In the genomic region with DNA sequence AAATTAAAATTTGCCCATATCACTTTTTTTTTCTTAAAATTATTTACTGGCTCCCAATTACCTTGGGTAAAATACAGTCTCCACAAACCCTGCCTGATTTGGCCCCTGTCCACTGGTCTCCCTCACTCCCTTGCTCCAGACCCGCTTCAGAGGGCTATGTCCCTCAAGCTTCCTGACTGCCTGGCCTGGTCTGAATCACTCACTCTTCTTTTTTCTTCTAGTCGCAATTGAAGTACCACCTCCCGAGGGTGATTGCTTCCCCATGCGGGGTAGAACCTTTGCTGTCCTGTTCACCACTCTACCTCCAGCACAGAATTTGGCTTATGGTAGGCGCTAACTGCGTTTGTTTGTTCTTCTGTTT, we compare ENCODE assay signal across 8 cellular contexts. TPM values are rescaled to one million over a fixed set of nuclear protein-coding genes. Genes with fewer than 3 reads are reported as not detected.
DNase-seq lines count a peak whose midpoint lies in the region; ATAC-seq and TF ChIP-seq lines count a peak whose summit lies in the region.

No MANE protein-coding gene starts in this region.

- H4K20me1 ChIP-seq in OCI-LY3 (ENCODE audit: insufficient read depth, low read length) = no peaks in the 10 kb centered on the region

- H3K4me3 ChIP-seq in OCI-LY3 (ENCODE audit: low read length) = peak overlapping the region; percentile 94
- peak overlapping the region; percentile 59 for H3K4me3 ChIP-seq in ovary

- no peaks in the 10 kb centered on the region for H3K27me3 ChIP-seq in OCI-LY3 (ENCODE audit: low read depth, low read length)
- H3K27me3 ChIP-seq in ovary = no peaks in the 10 kb centered on the region

- peaks cover 27% of the 10 kb centered on the region for H3K4me1 Mint-ChIP-seq in Calu3 (ENCODE audit: low read depth, unreplicated experiment)

- no peaks in the 10 kb centered on the region for H3K27me3 Mint-ChIP-seq in Calu3 (ENCODE audit: unreplicated experiment)

- H3K4me3 Mint-ChIP-seq in Calu3 (ENCODE audit: low read depth, unreplicated experiment) = peak overlapping the region; percentile 64

- H3K9me3 Mint-ChIP-seq in Calu3 (ENCODE audit: low read depth, unreplicated experiment) = no peaks in the 10 kb centered on the region

- H3K27ac Mint-ChIP-seq in Calu3 (ENCODE audit: unreplicated experiment) = peak overlapping the region; percentile 63

- BruUV-seq in Calu3 (replicated peaks; lab: Mats Ljungman, UMichigan) = no TSS peak

- H3K79me2 ChIP-seq in OCI-LY3 (ENCODE audit: low read length) = no peaks in the 10 kb centered on the region; the same call in 1 of the 2 replicates

- intact Hi-C loops in Calu3 (cut with micrococcal nuclease; ENCODE audit: unreplicated experiment) = loop anchor here (1.0 to 10.0 kb wide), 10 partner anchors 18 to 594 kb away; a partner anchor contains a TSS
- intact Hi-C loops in ovary (cut with DNase I) = no loop called here

- ATAC-seq in GM18870 (IDR thresholded peaks at IDR 0.05; ENCODE audit: unreplicated experiment) (no peak), GM18873 (IDR thresholded peaks at IDR 0.05; ENCODE audit: low FRiP score, unreplicated experiment) (no peak)

- WGBS in ovary, 3 donors = 9 to 10% (median 10%) methylated on average over 6 of the region's 6 CpGs

- H3K9ac ChIP-seq in OCI-LY3 (ENCODE audit: low read length) = peak overlapping the region; percentile 91

- no peak for TF ChIP-seq EP300 in ovary (IDR thresholded peaks at IDR 0.05)

- no peaks in the 10 kb centered on the region for H3K36me3 ChIP-seq in OCI-LY3 (replicated peaks; ENCODE audit: low read depth, low read length)
- no peaks in the 10 kb centered on the region for H3K36me3 ChIP-seq in ovary

- no peak for TF ChIP-seq POLR2A in ovary (IDR thresholded peaks at IDR 0.05)

- DNase-seq in Calu3 (peak; percentile 97), epithelial cell of prostate (ENCODE audit: low read depth, low spot score) (no peak), ovary (no peak), SIG-M5 treated with dmso at 0.1 percent for 504 hours (lab: John Stamatoyannopoulos, UW; ENCODE audit: unreplicated experiment) (no peak), NCI-H2029 (lab: John Stamatoyannopoulos, UW) (no peak)

- no peaks in the 10 kb centered on the region for H3K9me3 ChIP-seq in OCI-LY3 (ENCODE audit: insufficient read depth, low read length)
- no peaks in the 10 kb centered on the region for H3K9me3 ChIP-seq in ovary

- H3K4me1 ChIP-seq in OCI-LY3 (ENCODE audit: low read length) (peaks cover 17% of the 10 kb centered on the region), ovary (ENCODE audit: insufficient read depth) (peaks cover 6% of the 10 kb centered on the region)

- CTCF ChIA-PET in Calu3 (lab: Charles Lee) = interaction anchor here (0.5 to 161.2 kb wide), 52 partner anchors 26 to 959 kb away, joined by 3 to 42089 read pairs (median 6); a partner anchor contains a TSS

- TF ChIP-seq CTCF in Calu3 (IDR thresholded peaks at IDR 0.05; ENCODE audit: unreplicated experiment) (no peak), OCI-LY3 (IDR thresholded peaks at IDR 0.05; ENCODE audit: low read depth, low read length) (no peak), ovary (IDR thresholded peaks at IDR 0.05) (no peak)

- peak overlapping the region; percentile 99 for H3K4me2 ChIP-seq in OCI-LY3 (ENCODE audit: low read length)

- H3K27ac ChIP-seq in OCI-LY3 (ENCODE audit: low read length) = peak overlapping the region; percentile 92
- H3K27ac ChIP-seq in epithelial cell of prostate = peak overlapping the region; percentile 81
- peak overlapping the region in 1 of 2 donors; percentile 88 for H3K27ac ChIP-seq in ovary

- H3K36me3 Mint-ChIP-seq in Calu3 (ENCODE audit: insufficient read depth, unreplicated experiment) = peaks cover 38% of the 10 kb centered on the region

- H2AFZ ChIP-seq in OCI-LY3 (ENCODE audit: low read depth, low read length) = peak overlapping the region; percentile 52

RNA-seq across cellular contexts. Expression of a gene that starts 0.6 kb away (rescaled TPM):
- 1,186 and 1,276 TPM in 2 replicates for total RNA-seq in Calu3 (2022)
- total RNA-seq in ovary = 10 to 100 TPM; 13.8 to 31.3 (median 19.6) TPM
- polyA plus RNA-seq in ovary = 10 to 100 TPM in 1 of 2 donors, 1 to 10 TPM in 1; 7.9 to 19.8 TPM

RNA-seq across cellular contexts. Expression of a gene that starts 11.4 kb away (rescaled TPM):
- total RNA-seq in Calu3 (2022) (4,829 and 4,830 TPM in 2 replicates), ovary (10 to 100 TPM; 26.1 to 66.3 (median 53.5) TPM)
- 10 to 100 TPM; 20.1 to 24.1 TPM for polyA plus RNA-seq in ovary

RNA-seq across cellular contexts. Expression of a gene that starts 20.2 kb away (rescaled TPM):
- total RNA-seq in Calu3 (2022) (1.3 and 3.2 TPM in 2 replicates), ovary (1 to 10 TPM in 5 of 7 donors, under 1 TPM in 1, not detected in 1; 0.60 to 5.1 (median 1.4) TPM)
- 1 to 10 TPM in 1 of 2 donors, not detected in 1; 1.1 TPM for polyA plus RNA-seq in ovary

RNA-seq across cellular contexts. Expression of a gene that starts 23.3 kb away (rescaled TPM):
- 51.5 and 61.1 TPM in 2 replicates for total RNA-seq in Calu3 (2022)
- 1 to 10 TPM in 6 of 7 donors, under 1 TPM in 1; 0.24 to 1.9 (median 1.3) TPM for total RNA-seq in ovary
- 1 to 10 TPM in 1 of 2 donors, under 1 TPM in 1; 0.47 to 1.6 TPM for polyA plus RNA-seq in ovary

RNA-seq across cellular contexts. Expression of a gene that starts 41.9 kb away (rescaled TPM):
- 2,121 and 2,217 TPM in 2 replicates for total RNA-seq in Calu3 (2022)
- total RNA-seq in ovary = 10 to 100 TPM; 20.2 to 51.4 (median 23.4) TPM
- 10 to 100 TPM; 33.0 to 64.9 TPM for polyA plus RNA-seq in ovary

Comparison
In these comparisons a context has a peak if more than half of its experiments do, and no peak if none do; other contexts are left out.
1. RNA of a gene that starts 0.6 kb away (total RNA-seq): 1,186 to 1,276 TPM in Calu3; 13.8 to 31.3 TPM in ovary; every median in the first group is over 10 times any median in the second.
2. RNA of a gene that starts 11.4 kb away (total RNA-seq): 4,829 to 4,830 TPM in Calu3; 26.1 to 66.3 TPM in ovary; every median in the first group is over 10 times any median in the second.